ENCODE assay signal across 1 cellular context in the genomic region with DNA sequence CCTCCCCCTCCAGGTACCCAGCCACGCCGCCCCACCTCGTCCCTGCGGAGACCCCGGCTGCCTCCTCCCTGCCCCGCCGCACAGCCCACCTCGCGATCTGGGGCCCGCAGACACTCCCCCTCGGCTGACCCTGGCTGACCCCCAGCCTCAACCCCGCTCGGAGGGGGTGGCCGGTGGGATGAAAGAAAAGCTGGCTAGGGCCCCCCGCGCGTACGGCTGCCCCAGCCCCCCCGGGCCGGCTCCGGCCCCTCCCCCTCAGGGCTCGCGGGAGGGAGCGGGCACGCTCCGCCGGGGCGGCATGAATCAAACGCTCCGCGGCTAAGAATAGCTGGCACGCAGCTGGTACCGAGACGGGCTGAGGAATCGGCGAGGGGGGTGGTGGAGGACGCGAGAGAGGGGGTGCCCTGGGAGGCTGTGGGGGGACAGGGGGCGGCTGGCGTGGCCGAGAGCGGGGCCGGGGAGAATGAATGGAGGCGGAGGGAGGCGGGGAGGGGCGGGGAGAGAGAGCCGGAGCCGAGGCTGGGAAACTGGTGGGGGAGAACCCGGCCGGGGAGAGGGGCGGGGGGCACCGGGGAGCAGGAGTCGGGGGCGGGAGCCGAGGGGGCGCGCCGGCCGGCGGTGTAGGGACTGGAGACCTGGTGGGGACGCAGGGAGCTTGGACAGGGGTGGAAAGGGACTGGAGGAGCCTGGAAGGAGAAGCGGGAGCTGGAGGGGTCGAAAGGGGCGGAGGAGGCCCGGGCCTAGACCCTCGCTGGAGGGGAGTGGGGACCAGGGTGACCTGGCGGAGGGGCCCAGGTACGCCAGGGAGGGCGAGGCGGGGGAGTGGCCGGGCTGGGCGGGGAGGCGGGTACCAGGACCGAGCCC.
TF ChIP-seq lines count a peak whose summit lies in the region.

No MANE protein-coding gene starts in this region.

TF ChIP-seq in K562, 482 proteins besides CTCF, POLR2A, EP300 and RAD21:
- peak; percentile 43; the same call in 1 of the 2 replicates for TF ChIP-seq ZBTB7A (IDR thresholded peaks at IDR 0.05; ENCODE audit: borderline replicate concordance, control insufficient read depth, low read depth, low read length)
- TF ChIP-seq, protein P1, sequence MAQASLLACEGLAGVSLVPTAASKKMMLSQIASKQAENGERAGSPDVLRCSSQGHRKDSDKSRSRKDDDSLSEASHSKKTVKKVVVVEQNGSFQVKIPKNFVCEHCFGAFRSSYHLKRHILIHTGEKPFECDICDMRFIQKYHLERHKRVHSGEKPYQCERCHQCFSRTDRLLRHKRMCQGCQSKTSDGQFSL (CRISPR knock-in tag; IDR thresholded peaks at IDR 0.05) = 0 out of 2 replicates have a peak, but pooled peaks have one; percentile 20
- TF ChIP-seq, protein P1 (tag; IDR thresholded peaks at IDR 0.05) = no peak
- TF ChIP-seq, protein P2, sequence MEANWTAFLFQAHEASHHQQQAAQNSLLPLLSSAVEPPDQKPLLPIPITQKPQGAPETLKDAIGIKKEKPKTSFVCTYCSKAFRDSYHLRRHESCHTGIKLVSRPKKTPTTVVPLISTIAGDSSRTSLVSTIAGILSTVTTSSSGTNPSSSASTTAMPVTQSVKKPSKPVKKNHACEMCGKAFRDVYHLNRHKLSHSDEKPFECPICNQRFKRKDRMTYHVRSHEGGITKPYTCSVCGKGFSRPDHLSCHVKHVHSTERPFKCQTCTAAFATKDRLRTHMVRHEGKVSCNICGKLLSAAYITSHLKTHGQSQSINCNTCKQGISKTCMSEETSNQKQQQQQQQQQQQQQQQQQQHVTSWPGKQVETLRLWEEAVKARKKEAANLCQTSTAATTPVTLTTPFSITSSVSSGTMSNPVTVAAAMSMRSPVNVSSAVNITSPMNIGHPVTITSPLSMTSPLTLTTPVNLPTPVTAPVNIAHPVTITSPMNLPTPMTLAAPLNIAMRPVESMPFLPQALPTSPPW (CRISPR knock-in tag; IDR thresholded peaks at IDR 0.05) = peak; percentile 67
- no peak for TF ChIP-seq SIN3B (IDR thresholded peaks at IDR 0.05; ENCODE audit: low read depth)
